Comparison of ENCODE assay signal across 1 cellular context in the genomic region with DNA sequence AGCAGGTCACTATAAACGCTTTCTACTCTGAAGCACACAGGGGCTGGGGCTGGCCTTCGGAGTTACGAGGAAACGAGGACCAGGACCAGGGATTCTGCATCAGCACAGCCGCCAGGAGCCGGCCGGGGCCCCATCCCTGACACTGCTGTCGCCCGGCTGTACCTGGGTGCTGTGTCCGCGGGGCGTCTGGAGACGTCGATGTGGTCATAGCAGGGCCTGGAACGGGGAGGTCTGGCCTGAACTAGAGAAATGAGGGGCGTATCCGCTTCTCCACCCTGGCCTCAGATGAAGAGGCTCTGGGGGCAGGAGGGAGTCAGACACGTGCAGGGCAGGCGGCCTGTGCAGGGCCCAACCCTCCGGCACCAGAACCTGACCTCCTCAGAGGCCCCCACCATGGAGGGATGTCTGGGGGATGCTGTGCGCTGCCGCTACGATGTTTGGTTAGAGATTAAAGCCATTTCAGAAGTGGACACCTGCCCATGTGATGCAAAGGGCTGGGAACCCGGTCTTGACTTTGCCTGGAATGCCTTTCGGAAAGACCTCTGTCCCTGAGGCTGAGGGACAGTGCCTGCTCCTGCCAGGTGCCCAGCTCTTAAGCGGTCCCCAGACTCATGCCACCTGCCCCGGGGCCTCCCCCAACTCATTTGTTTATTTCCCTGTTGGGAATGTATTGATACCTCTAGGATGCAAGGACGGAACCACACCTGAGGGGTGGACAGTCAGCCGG.
TF ChIP-seq lines count a peak whose summit lies in the region.

No MANE protein-coding gene starts in this region.

TF ChIP-seq in IMR-90, 13 proteins besides CTCF, POLR2A, EP300 and RAD21:
- TF ChIP-seq NFE2L2 (IDR thresholded peaks at IDR 0.05; ENCODE audit: low read depth, low read length) (no peak), MAFK (IDR thresholded peaks at IDR 0.05; ENCODE audit: low read depth, low read length) (no peak), MAZ (IDR thresholded peaks at IDR 0.05; ENCODE audit: borderline replicate concordance, low read depth, low read length) (no peak), RFX5 (IDR thresholded peaks at IDR 0.05; ENCODE audit: low read depth, low read length) (no peak), FOS (IDR thresholded peaks at IDR 0.05; ENCODE audit: low read depth, low read length) (no peak), SMC3 (IDR thresholded peaks at IDR 0.05; ENCODE audit: low read depth, low read length) (no peak), RCOR1 (IDR thresholded peaks at IDR 0.05; ENCODE audit: insufficient replicate concordance, low read length) (no peak), BHLHE40 (IDR thresholded peaks at IDR 0.05; ENCODE audit: low read depth, low read length) (no peak), CHD1 (IDR thresholded peaks at IDR 0.05; ENCODE audit: low read depth, low read length) (no peak), MXI1 (IDR thresholded peaks at IDR 0.05; ENCODE audit: borderline replicate concordance, low read depth, low read length) (no peak), CEBPB (IDR thresholded peaks at IDR 0.05; ENCODE audit: low read depth, low read length) (no peak)
- TF ChIP-seq, protein P1, sequence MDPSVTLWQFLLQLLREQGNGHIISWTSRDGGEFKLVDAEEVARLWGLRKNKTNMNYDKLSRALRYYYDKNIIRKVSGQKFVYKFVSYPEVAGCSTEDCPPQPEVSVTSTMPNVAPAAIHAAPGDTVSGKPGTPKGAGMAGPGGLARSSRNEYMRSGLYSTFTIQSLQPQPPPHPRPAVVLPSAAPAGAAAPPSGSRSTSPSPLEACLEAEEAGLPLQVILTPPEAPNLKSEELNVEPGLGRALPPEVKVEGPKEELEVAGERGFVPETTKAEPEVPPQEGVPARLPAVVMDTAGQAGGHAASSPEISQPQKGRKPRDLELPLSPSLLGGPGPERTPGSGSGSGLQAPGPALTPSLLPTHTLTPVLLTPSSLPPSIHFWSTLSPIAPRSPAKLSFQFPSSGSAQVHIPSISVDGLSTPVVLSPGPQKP (IDR thresholded peaks at IDR 0.05; ENCODE audit: borderline replicate concordance, low read depth, low read length), result no peak
- TF ChIP-seq, protein P2, sequence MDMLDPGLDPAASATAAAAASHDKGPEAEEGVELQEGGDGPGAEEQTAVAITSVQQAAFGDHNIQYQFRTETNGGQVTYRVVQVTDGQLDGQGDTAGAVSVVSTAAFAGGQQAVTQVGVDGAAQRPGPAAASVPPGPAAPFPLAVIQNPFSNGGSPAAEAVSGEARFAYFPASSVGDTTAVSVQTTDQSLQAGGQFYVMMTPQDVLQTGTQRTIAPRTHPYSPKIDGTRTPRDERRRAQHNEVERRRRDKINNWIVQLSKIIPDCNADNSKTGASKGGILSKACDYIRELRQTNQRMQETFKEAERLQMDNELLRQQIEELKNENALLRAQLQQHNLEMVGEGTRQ (IDR thresholded peaks at IDR 0.05; ENCODE audit: low read depth, low read length), result no peak
